11 cellular contexts compared by ENCODE assay signal in genomic region chr17:39678340-39679116, GRCh38. TPM values are rescaled to one million over a fixed set of nuclear protein-coding genes. Genes with fewer than 3 reads are reported as not detected.
DNase-seq lines count a peak whose midpoint lies in the region; ATAC-seq and TF ChIP-seq lines count a peak whose summit lies in the region.
"Had no signal": no experiment of that assay in that cellular context is flagged by ENCODE, and none has a peak within 500 bp of the region (broad histone marks: within the 10 kb centered on the region; RNA-seq: fewer than 3 reads in every experiment).

No MANE protein-coding gene starts in this region.

- TF ChIP-seq POLR2A in right lobe of liver (IDR thresholded peaks at IDR 0.05): no peak
- TF ChIP-seq POLR2A in thyroid gland (IDR thresholded peaks at IDR 0.05): no peak
- no peak for TF ChIP-seq POLR2A in lower leg skin (IDR thresholded peaks at IDR 0.05)

- intact Hi-C loops in activated naive CD4-positive, alpha-beta T cell treated with anti-CD3 and anti-CD28 coated beads for 36 hours (cut with micrococcal nuclease): loop anchor here (2.0 kb wide), 1 partner anchor 56 kb away; no protein-coding TSS in a partner anchor
- intact Hi-C loops in right lobe of liver (cut with DNase I) (loop anchor here in 1 of 2 donors (10.0 kb wide), 1 partner anchor 54 kb away; the partner anchor contains the start of gene PPP1R1B), thyroid gland (cut with DNase I) (no loop called here), lower leg skin (cut with DNase I; ENCODE audit: low total_unique reads) (no loop called here)

- peaks cover 9% of the 10 kb centered on the region for H3K36me3 Mint-ChIP-seq in activated naive CD4-positive, alpha-beta T cell treated with anti-CD3 and anti-CD28 coated beads for 36 hours (ENCODE audit: low read depth)
- peaks cover 5% of the 10 kb centered on the region for H3K36me3 Mint-ChIP-seq in activated naive CD8-positive, alpha-beta T cell

- CTCF ChIA-PET in activated naive CD4-positive, alpha-beta T cell treated with anti-CD3 and anti-CD28 coated beads for 36 hours (lab: Charles Lee): interaction anchor here (1.1 to 1.5 kb wide), 4 partner anchors 10 to 57 kb away, joined by 3 to 8 read pairs (median 4); partner anchors contain the start of gene PNMT

- WGBS in right lobe of liver (ENCODE audit: insufficient coverage, low coverage, low lambda C conversion rate, missing lambda C conversion rate): 81% methylated on average over 8 of the region's 13 CpGs
- 74 to 75% methylated on average over 9 to 10 of the region's 13 CpGs for WGBS in thyroid gland, 2 donors
- 82 to 91% methylated on average over 13 of the region's 13 CpGs for WGBS in lower leg skin, 2 donors

- H3K9me3 ChIP-seq in right lobe of liver: no peaks in the 10 kb centered on the region
- H3K9me3 ChIP-seq in thyroid gland: no peaks in the 10 kb centered on the region

- H3K4me3 Mint-ChIP-seq in activated naive CD4-positive, alpha-beta T cell treated with anti-CD3 and anti-CD28 coated beads for 36 hours: no peak overlapping the region
- no peak overlapping the region for H3K4me3 Mint-ChIP-seq in activated naive CD8-positive, alpha-beta T cell

- ATAC-seq in right lobe of liver (no peak), GM18867 (IDR thresholded peaks at IDR 0.05; ENCODE audit: unreplicated experiment) (no peak), omental fat pad (ENCODE audit: low FRiP score) (no peak)

- H3K4me1 ChIP-seq in right lobe of liver (no peaks in the 10 kb centered on the region), thyroid gland (peaks cover 49 to 62% of the 10 kb centered on the region in 2 donors)

- no peak for DNase-seq in activated naive CD4-positive, alpha-beta T cell treated with anti-CD3 and anti-CD28 coated beads for 36 hours
- DNase-seq in activated naive CD4-positive, alpha-beta T cell treated with anti-CD3 and anti-CD28 coated beads, Interleukin-2, amount 50 U/mL, for 16 hours: no peak
- DNase-seq in right lobe of liver (peak in 2 of 3 donors; percentile 16 to 24), thyroid gland (peak in 1 of 2 donors; percentile 43), lower leg skin (ENCODE audit: low spot score in 2 of 2) (no peak), omental fat pad (ENCODE audit: low spot score) (no peak)
- DNase-seq: HCEC 1CT, Karpas-422, RPMI8226 had no signal

- H3K36me3 ChIP-seq in right lobe of liver (no peaks in the 10 kb centered on the region), thyroid gland (peaks cover 0 to 5% of the 10 kb centered on the region in 2 donors)

- peak overlapping the region; percentile 83 for H3K27ac Mint-ChIP-seq in activated naive CD4-positive, alpha-beta T cell treated with anti-CD3 and anti-CD28 coated beads for 36 hours
- H3K27ac Mint-ChIP-seq in activated naive CD8-positive, alpha-beta T cell: peak overlapping the region; percentile 96

- H3K4me3 ChIP-seq in right lobe of liver: no peak overlapping the region
- no peak overlapping the region for H3K4me3 ChIP-seq in thyroid gland (replicated peaks in 1 of 3)
- no peak overlapping the region for H3K4me3 ChIP-seq in lower leg skin (ENCODE audit: low read depth, poor library complexity, severe bottlenecking)

- H3K27ac ChIP-seq in right lobe of liver: no peak overlapping the region
- H3K27ac ChIP-seq in thyroid gland: peak overlapping the region; percentile 91 to 95 (median 93)

- TF ChIP-seq CTCF in right lobe of liver (IDR thresholded peaks at IDR 0.05) (no peak), thyroid gland (IDR thresholded peaks at IDR 0.05) (no peak), lower leg skin (IDR thresholded peaks at IDR 0.05) (no peak), omental fat pad (IDR thresholded peaks at IDR 0.05) (no peak)

- no peaks in the 10 kb centered on the region for H3K27me3 ChIP-seq in right lobe of liver
- H3K27me3 ChIP-seq in thyroid gland: no peaks in the 10 kb centered on the region

- peaks cover 52% of the 10 kb centered on the region for H3K4me1 Mint-ChIP-seq in activated naive CD4-positive, alpha-beta T cell treated with anti-CD3 and anti-CD28 coated beads for 36 hours (ENCODE audit: low read depth)
- H3K4me1 Mint-ChIP-seq in activated naive CD8-positive, alpha-beta T cell (ENCODE audit: low read depth): peaks cover 60% of the 10 kb centered on the region

- H3K9me3 Mint-ChIP-seq in activated naive CD4-positive, alpha-beta T cell treated with anti-CD3 and anti-CD28 coated beads for 36 hours: no peaks in the 10 kb centered on the region
- H3K9me3 Mint-ChIP-seq in activated naive CD8-positive, alpha-beta T cell (ENCODE audit: low read depth): no peaks in the 10 kb centered on the region

- no peaks in the 10 kb centered on the region for H3K27me3 Mint-ChIP-seq in activated naive CD4-positive, alpha-beta T cell treated with anti-CD3 and anti-CD28 coated beads for 36 hours (ENCODE audit: low read depth)
- H3K27me3 Mint-ChIP-seq in activated naive CD8-positive, alpha-beta T cell: no peaks in the 10 kb centered on the region

RNA-seq across cellular contexts. Expression of gene PGAP3, which starts 9.3 kb away (rescaled TPM):
- 10 to 100 TPM; 11.8 to 11.9 TPM for total RNA-seq in activated naive CD4-positive, alpha-beta T cell treated with anti-CD3 and anti-CD28 coated beads for 36 hours
- 10 to 100 TPM in 5 of 6 experiments, 1 to 10 TPM in 1; 9.7 to 25.7 (median 18.3) TPM for total RNA-seq in right lobe of liver
- 10 to 100 TPM; 55.6 to 88.1 (median 72.7) TPM for total RNA-seq in thyroid gland
- total RNA-seq in lower leg skin: 10 to 100 TPM; 24.2 to 41.4 (median 28.8) TPM
- total RNA-seq in omental fat pad: 10 to 100 TPM in 2 of 4 donors, 1 to 10 TPM in 2; 8.2 to 12.8 (median 11.0) TPM

RNA-seq across cellular contexts. Expression of gene PNMT, which starts 10.3 kb away (rescaled TPM):
- total RNA-seq in activated naive CD4-positive, alpha-beta T cell treated with anti-CD3 and anti-CD28 coated beads for 36 hours: not detected
- total RNA-seq in right lobe of liver: under 1 TPM in 2 of 6 experiments, not detected in 4; 0.37 TPM
- total RNA-seq in thyroid gland: 1 to 10 TPM in 3 of 4 donors, not detected in 1; 1.1 to 3.3 (median 1.2) TPM
- total RNA-seq in lower leg skin: 1 to 10 TPM; 1.6 to 3.8 (median 1.9) TPM
- total RNA-seq in omental fat pad: 10 to 100 TPM in 1 of 4 donors, 1 to 10 TPM in 2, under 1 TPM in 1; 0.44 to 16.7 (median 1.9) TPM

RNA-seq across cellular contexts. Expression of gene TCAP, which starts 13.4 kb away (rescaled TPM):
- total RNA-seq in activated naive CD4-positive, alpha-beta T cell treated with anti-CD3 and anti-CD28 coated beads for 36 hours: 1 to 10 TPM in 1 of 2 experiments, under 1 TPM in 1; 0.74 to 1.1 TPM
- total RNA-seq in right lobe of liver (1 to 10 TPM in 4 of 6 experiments, under 1 TPM in 2; 0.49 to 4.3 (median 1.1) TPM), thyroid gland (1 to 10 TPM in 3 of 4 donors, under 1 TPM in 1; 0.63 to 2.1 (median 1.5) TPM), lower leg skin (1 to 10 TPM in 1 of 4 donors, under 1 TPM in 2, not detected in 1; 0.44 to 3.8 (median 0.62) TPM), omental fat pad (1 to 10 TPM in 1 of 4 donors, under 1 TPM in 2, not detected in 1; 0.19 to 1.7 (median 0.60) TPM)

RNA-seq across cellular contexts. Expression of gene ERBB2, which starts 21.3 kb away (rescaled TPM):
- total RNA-seq in activated naive CD4-positive, alpha-beta T cell treated with anti-CD3 and anti-CD28 coated beads for 36 hours: 1 to 10 TPM; 6.0 to 6.3 TPM
- total RNA-seq in right lobe of liver (10 to 100 TPM in 5 of 6 experiments, 1 to 10 TPM in 1; 8.9 to 40.4 (median 26.2) TPM), thyroid gland (100 to 1,000 TPM in 3 of 4 donors, 10 to 100 TPM in 1; 74.3 to 170 (median 139) TPM), lower leg skin (100 to 1,000 TPM; 181 to 244 (median 191) TPM), omental fat pad (10 to 100 TPM; 13.8 to 23.8 (median 15.7) TPM)

RNA-seq across cellular contexts. Expression of gene STARD3, which starts 41.6 kb away (rescaled TPM):
- total RNA-seq in activated naive CD4-positive, alpha-beta T cell treated with anti-CD3 and anti-CD28 coated beads for 36 hours: 10 to 100 TPM; 56.1 to 56.8 TPM
- total RNA-seq in right lobe of liver: 10 to 100 TPM; 24.3 to 49.8 (median 28.0) TPM
- total RNA-seq in thyroid gland: 10 to 100 TPM; 44.5 to 73.6 (median 53.0) TPM
- total RNA-seq in lower leg skin: 10 to 100 TPM; 47.7 to 99.7 (median 65.7) TPM
- total RNA-seq in omental fat pad: 10 to 100 TPM; 24.9 to 75.5 (median 36.5) TPM

Comparison
In these comparisons a context has a peak if more than half of its experiments do, and no peak if none do; other contexts are left out.
1. DNase-seq: peak in right lobe of liver (2 of 3); none in activated naive CD4-positive, alpha-beta T cell treated with anti-CD3 and anti-CD28 coated beads for 36 hours (single experiment), activated naive CD4-positive, alpha-beta T cell treated with anti-CD3 and anti-CD28 coated beads, Interleukin-2, amount 50 U/mL, for 16 hours (single experiment), lower leg skin (0 of 2) and omental fat pad (single experiment).
2. H3K27ac ChIP-seq: peak in thyroid gland (3 of 3); none in right lobe of liver (0 of 3).